ENCODE assay signal across 26 cellular contexts in genomic region chr19:29139227-29139626, GRCh38.
"Had no signal": no experiment of that assay in that cellular context is flagged by ENCODE, and none has a peak within 500 bp of the region (broad histone marks: within the 10 kb centered on the region; RNA-seq: fewer than 3 reads in every experiment).

No MANE protein-coding gene starts in this region.

- H3K4me3 ChIP-seq: breast epithelium, esophagus muscularis mucosa, lower lobe of right lung, neural progenitor cell, right atrium auricular region, stomach, suprapubic skin, tibial artery, upper lobe of right lung had no signal

- H3K36me3 ChIP-seq: breast epithelium, esophagus muscularis mucosa, lower lobe of right lung, neural progenitor cell, right atrium auricular region, stomach, suprapubic skin, tibial artery, upper lobe of right lung had no signal

- H3K9ac ChIP-seq: neural progenitor cell had no signal

- H3K27me3 ChIP-seq: breast epithelium, foreskin keratinocyte, neural progenitor cell, right atrium auricular region, suprapubic skin, tibial artery, upper lobe of right lung had no signal

- ATAC-seq: activated naive CD4-positive, alpha-beta T cell treated with anti-CD3 and anti-CD28 coated beads, Interleukin-2, amount 50 U/mL, for 72 hours; foreskin keratinocyte; left lobe of liver; lower lobe of right lung; natural killer cell; stimulated activated naive B cell treated with anti-CD40 and anti-IgM and Interleukin-4, amounts not matched to agents 10 μg/mL and 1 μg/mL and 100 μg/mL, for 72 hours; upper lobe of right lung had no signal

- H3K27ac ChIP-seq: breast epithelium, esophagus muscularis mucosa, foreskin keratinocyte, lower lobe of right lung, neural progenitor cell, right atrium auricular region, stomach, suprapubic skin, tibial artery, upper lobe of right lung had no signal

- H3K4me1 ChIP-seq: breast epithelium, esophagus muscularis mucosa, foreskin keratinocyte, lower lobe of right lung, neural progenitor cell, right atrium auricular region, stomach, suprapubic skin, tibial artery, upper lobe of right lung had no signal

- DNase-seq: activated CD4-positive, alpha-beta T cell treated with anti-CD3 and anti-CD28 coated beads for 4 hours; activated CD4-positive, alpha-beta T cell treated with anti-CD3 and anti-CD28 coated beads, Interleukin-2, amount 50 U/mL, for 48 hours; activated CD4-positive, CD25-positive, alpha-beta regulatory T cell; activated CD8-positive, alpha-beta memory T cell treated with anti-CD3 and anti-CD28 coated beads for 24 hours; activated gamma-delta T cell; dermis blood vessel endothelial cell; effector CD4-positive, alpha-beta T cell; foreskin keratinocyte; kidney glomerular epithelial cell; lower lobe of right lung; mesendoderm; natural killer cell; occipital lobe; stimulated activated CD4-positive, alpha-beta T cell treated with anti-CD3 and anti-CD28 coated beads, Interleukin-15, amount 100 ng/mL, for 24 hours; stimulated activated CD4-positive, alpha-beta T cell treated with anti-CD3 and anti-CD28 coated beads, Interleukin-2, amount 100 ng/mL, for 24 hours; stimulated activated naive B cell treated with anti-CD40 and anti-IgM and Interleukin-4, amounts not matched to agents 10 μg/mL and 1 μg/mL and 100 μg/mL, for 72 hours; stomach; upper lobe of right lung had no signal
